20 cellular contexts compared by ENCODE assay signal in the genomic region with DNA sequence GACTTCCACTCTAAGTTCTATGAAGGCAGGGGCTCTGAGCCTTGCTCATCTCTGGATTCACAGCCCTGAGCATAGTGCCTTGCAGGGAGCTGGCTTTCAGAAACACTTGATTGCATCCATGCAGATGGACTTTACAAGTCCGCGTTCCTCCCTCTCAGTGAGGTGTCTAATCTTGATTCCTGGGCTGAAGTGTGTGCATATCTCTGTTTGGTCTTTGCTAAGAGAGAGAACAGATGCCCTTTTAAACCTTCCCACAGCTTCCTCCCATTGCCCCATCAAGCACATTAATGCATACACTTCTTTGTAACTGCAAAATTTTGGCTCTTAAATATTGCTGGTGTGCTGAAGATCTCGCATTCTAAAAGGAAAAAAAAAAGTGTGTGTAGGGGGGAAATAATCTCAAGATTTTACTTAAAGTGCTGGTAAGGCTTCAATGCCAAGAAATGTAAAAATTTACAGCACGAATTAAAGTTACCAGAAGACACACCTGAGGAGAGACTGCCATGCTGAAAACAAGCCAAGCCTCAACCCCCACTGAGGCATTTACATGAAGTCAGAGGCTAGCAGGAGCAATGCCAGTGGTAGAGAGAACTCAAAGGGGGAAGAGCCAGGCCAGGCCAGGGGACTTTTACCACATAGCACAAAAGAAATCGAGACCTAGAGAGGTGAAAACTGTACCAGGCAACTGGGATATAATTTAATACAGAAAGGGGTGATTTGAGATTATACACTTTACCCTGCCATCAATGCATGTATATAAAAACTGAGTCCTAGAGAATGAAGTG.
"Had no signal": no experiment of that assay in that cellular context is flagged by ENCODE, and none has a peak within 500 bp of the region (broad histone marks: within the 10 kb centered on the region; RNA-seq: fewer than 3 reads in every experiment).

No MANE protein-coding gene starts in this region.

- H3K4me3 Mint-ChIP-seq: activated CD4-positive, alpha-beta memory T cell treated with anti-CD3 and anti-CD28 coated beads, Interleukin-2, amount 10 ng/mL, durations not matched to agents 7 days and 5 days; activated CD4-positive, alpha-beta T cell treated with anti-CD3 and anti-CD28 coated beads, Interleukin-2, amount 10 ng/mL, durations not matched to agents 7 days and 5 days; activated T-cell treated with anti-CD3 and anti-CD28 coated beads, Interleukin-2, amount 50 U/mL, for 24 hours; immature natural killer cell; memory B cell; natural killer cell had no signal

- DNase-seq: activated CD4-positive, alpha-beta memory T cell treated with anti-CD3 and anti-CD28 coated beads, Interleukin-2, amount 10 ng/mL, durations not matched to agents 7 days and 5 days; activated CD4-positive, alpha-beta T cell treated with anti-CD3 and anti-CD28 coated beads for 1 hour; activated CD4-positive, alpha-beta T cell treated with anti-CD3 and anti-CD28 coated beads, Interleukin-2, amount 10 ng/mL, durations not matched to agents 7 days and 5 days; activated CD8-positive, alpha-beta memory T cell treated with anti-CD3 and anti-CD28 coated beads, Interleukin-2, amount 50 U/mL, for 48 hours; activated gamma-delta T cell treated with Interleukin-2 at 50 U/mL for 16 hours; activated naive CD4-positive, alpha-beta T cell treated with anti-CD3 and anti-CD28 coated beads, Interleukin-2, amount 50 U/mL, for 16 hours; activated T-cell treated with anti-CD3 and anti-CD28 coated beads, Interleukin-2, amount 50 U/mL, for 24 hours; amygdala; effector CD8-positive, alpha-beta T cell; erythroblast; head of caudate nucleus; hippocampal formation; immature natural killer cell; natural killer cell; right cardiac atrium; spleen; stimulated activated naive CD4-positive, alpha-beta T cell treated with Interleukin-2 at 50 U/mL for 16 hours had no signal

- H3K4me3 ChIP-seq: spleen, tibial nerve had no signal

- ATAC-seq: natural killer cell had no signal

- H3K27me3 Mint-ChIP-seq: activated CD4-positive, alpha-beta memory T cell treated with anti-CD3 and anti-CD28 coated beads, Interleukin-2, amount 10 ng/mL, durations not matched to agents 7 days and 5 days; activated CD4-positive, alpha-beta T cell treated with anti-CD3 and anti-CD28 coated beads, Interleukin-2, amount 10 ng/mL, durations not matched to agents 7 days and 5 days; activated T-cell treated with anti-CD3 and anti-CD28 coated beads, Interleukin-2, amount 50 U/mL, for 24 hours; memory B cell had no signal

- H3K4me1 Mint-ChIP-seq: activated CD4-positive, alpha-beta memory T cell treated with anti-CD3 and anti-CD28 coated beads, Interleukin-2, amount 10 ng/mL, durations not matched to agents 7 days and 5 days; activated CD4-positive, alpha-beta T cell treated with anti-CD3 and anti-CD28 coated beads, Interleukin-2, amount 10 ng/mL, durations not matched to agents 7 days and 5 days; immature natural killer cell; memory B cell; natural killer cell had no signal

- H3K27ac Mint-ChIP-seq: activated CD4-positive, alpha-beta memory T cell treated with anti-CD3 and anti-CD28 coated beads, Interleukin-2, amount 10 ng/mL, durations not matched to agents 7 days and 5 days; activated CD4-positive, alpha-beta T cell treated with anti-CD3 and anti-CD28 coated beads, Interleukin-2, amount 10 ng/mL, durations not matched to agents 7 days and 5 days; activated T-cell treated with anti-CD3 and anti-CD28 coated beads, Interleukin-2, amount 50 U/mL, for 24 hours; immature natural killer cell; memory B cell; natural killer cell had no signal

- H3K4me1 ChIP-seq: spleen, tibial nerve had no signal

- H3K36me3 Mint-ChIP-seq: immature natural killer cell, memory B cell, natural killer cell had no signal

- H3K27me3 ChIP-seq: spleen, tibial nerve had no signal

- H3K36me3 ChIP-seq: spleen, tibial nerve had no signal

- H3K9me3 Mint-ChIP-seq: memory B cell had no signal

- H3K27ac ChIP-seq: spleen, tibial nerve, VCaP had no signal

- H3K9me3 ChIP-seq: spleen, tibial nerve had no signal
